Comparison of ENCODE assay signal across 8 cellular contexts in the genomic region with DNA sequence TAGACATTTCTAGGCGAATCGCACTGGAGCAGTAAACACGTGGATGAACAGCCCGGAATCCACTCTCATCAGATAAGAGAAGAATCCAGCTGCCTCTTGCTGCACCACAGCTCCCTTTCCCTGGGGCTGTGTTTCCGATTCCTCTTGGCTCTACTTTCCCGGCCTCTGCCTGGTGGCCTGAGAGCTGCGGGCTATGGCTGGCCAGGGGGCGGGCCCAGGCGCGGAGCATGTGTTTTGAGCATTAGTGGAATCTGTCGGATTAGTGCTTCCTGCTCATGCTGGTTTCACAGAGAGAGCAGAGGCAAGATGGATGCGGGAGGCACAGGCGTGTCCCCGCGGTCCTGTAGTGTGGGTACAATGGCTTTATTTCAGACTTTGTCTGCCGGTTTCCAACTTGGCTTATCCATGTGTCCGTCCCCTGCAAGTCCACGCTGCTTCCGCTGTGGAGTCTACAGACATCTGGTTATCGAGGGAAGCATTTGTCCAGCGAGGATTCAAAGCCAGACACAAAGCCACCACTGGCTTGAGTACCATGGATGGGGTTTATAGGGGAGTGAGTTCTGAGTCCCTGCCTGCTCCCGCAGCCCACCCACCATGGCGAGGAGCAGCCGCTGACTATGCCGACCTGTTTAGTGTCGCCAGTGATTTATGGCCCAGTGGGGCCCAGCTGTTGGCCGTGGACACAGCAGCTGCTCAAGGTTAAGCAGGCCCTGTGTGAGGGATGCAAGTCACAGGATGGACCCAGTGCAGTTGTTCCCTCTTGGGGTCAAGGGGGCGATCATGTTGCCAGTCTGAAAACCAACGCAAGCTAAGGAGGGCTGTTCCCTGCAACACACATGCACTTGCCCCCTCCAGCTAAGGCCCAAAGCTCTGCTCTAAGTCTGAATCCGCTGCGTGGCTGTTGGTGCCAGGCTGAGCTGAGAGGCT. TPM values are rescaled to one million over a fixed set of nuclear protein-coding genes. Genes with fewer than 3 reads are reported as not detected.
DNase-seq lines count a peak whose midpoint lies in the region; ATAC-seq and TF ChIP-seq lines count a peak whose summit lies in the region.

No MANE protein-coding gene starts in this region.

- H3K4me1 Mint-ChIP-seq in stimulated activated memory B cell treated with anti-CD40 and anti-IgM and Interleukin-4, amounts not matched to agents 10 μg/mL and 1 μg/mL and 100 μg/mL, for 72 hours: no peaks in the 10 kb centered on the region

- H3K9me3 Mint-ChIP-seq in stimulated activated memory B cell treated with anti-CD40 and anti-IgM and Interleukin-4, amounts not matched to agents 10 μg/mL and 1 μg/mL and 100 μg/mL, for 72 hours: no peaks in the 10 kb centered on the region

- H3K27me3 ChIP-seq in BE2C (no peaks in the 10 kb centered on the region), neutrophil (no peaks in the 10 kb centered on the region)

- H3K4me1 ChIP-seq in BE2C (peaks cover 12% of the 10 kb centered on the region), neutrophil (ENCODE audit: control insufficient read depth in 1 of 2, insufficient read depth in 1 of 2, low read depth in 1 of 2, low read length in 1 of 2) (peaks cover 33 to 39% of the 10 kb centered on the region in 2 experiments)

- H3K27me3 Mint-ChIP-seq in stimulated activated memory B cell treated with anti-CD40 and anti-IgM and Interleukin-4, amounts not matched to agents 10 μg/mL and 1 μg/mL and 100 μg/mL, for 72 hours: no peaks in the 10 kb centered on the region

- ATAC-seq in stimulated activated memory B cell treated with anti-CD40 and anti-IgM and Interleukin-4, amounts not matched to agents 10 μg/mL and 1 μg/mL and 100 μg/mL, for 72 hours: no peak

- H3K9me3 ChIP-seq in BE2C (no peaks in the 10 kb centered on the region), neutrophil (no peaks in the 10 kb centered on the region)

- no peak for TF ChIP-seq CTCF in BE2C (IDR thresholded peaks at IDR 0.05; ENCODE audit: low read depth, low read length)
- TF ChIP-seq CTCF in neutrophil (IDR thresholded peaks at IDR 0.05): no peak

- no peaks in the 10 kb centered on the region for H3K36me3 Mint-ChIP-seq in stimulated activated memory B cell treated with anti-CD40 and anti-IgM and Interleukin-4, amounts not matched to agents 10 μg/mL and 1 μg/mL and 100 μg/mL, for 72 hours

- peak overlapping the region; percentile 29 for H3K27ac ChIP-seq in neutrophil

- H3K4me3 Mint-ChIP-seq in stimulated activated memory B cell treated with anti-CD40 and anti-IgM and Interleukin-4, amounts not matched to agents 10 μg/mL and 1 μg/mL and 100 μg/mL, for 72 hours: no peak overlapping the region

- H3K4me3 ChIP-seq in BE2C (ENCODE audit: low read depth, low read length) (peak overlapping the region; percentile 32), neutrophil (ENCODE audit: low read depth in 1 of 2, low read length in 1 of 2) (no peak overlapping the region)

- no peak overlapping the region for H3K27ac Mint-ChIP-seq in stimulated activated memory B cell treated with anti-CD40 and anti-IgM and Interleukin-4, amounts not matched to agents 10 μg/mL and 1 μg/mL and 100 μg/mL, for 72 hours

- H3K36me3 ChIP-seq in BE2C: no peaks in the 10 kb centered on the region
- no peaks in the 10 kb centered on the region for H3K36me3 ChIP-seq in neutrophil

- DNase-seq in BE2C: peak; percentile 96
- peak; percentile 57 for DNase-seq in fibroblast of the conjunctiva (ENCODE audit: low read depth)
- no peak for DNase-seq in SW 1271 (lab: John Stamatoyannopoulos, UW)
- DNase-seq in activated T-cell treated with anti-CD3 and anti-CD28 coated beads, Interleukin-2, amount 50 U/mL, for 1 hour: no peak
- DNase-seq in DMS79 (lab: John Stamatoyannopoulos, UW): no peak

TF ChIP-seq in PFSK-1, 5 proteins besides CTCF, POLR2A, EP300 and RAD21:
- TF ChIP-seq, protein P1, sequence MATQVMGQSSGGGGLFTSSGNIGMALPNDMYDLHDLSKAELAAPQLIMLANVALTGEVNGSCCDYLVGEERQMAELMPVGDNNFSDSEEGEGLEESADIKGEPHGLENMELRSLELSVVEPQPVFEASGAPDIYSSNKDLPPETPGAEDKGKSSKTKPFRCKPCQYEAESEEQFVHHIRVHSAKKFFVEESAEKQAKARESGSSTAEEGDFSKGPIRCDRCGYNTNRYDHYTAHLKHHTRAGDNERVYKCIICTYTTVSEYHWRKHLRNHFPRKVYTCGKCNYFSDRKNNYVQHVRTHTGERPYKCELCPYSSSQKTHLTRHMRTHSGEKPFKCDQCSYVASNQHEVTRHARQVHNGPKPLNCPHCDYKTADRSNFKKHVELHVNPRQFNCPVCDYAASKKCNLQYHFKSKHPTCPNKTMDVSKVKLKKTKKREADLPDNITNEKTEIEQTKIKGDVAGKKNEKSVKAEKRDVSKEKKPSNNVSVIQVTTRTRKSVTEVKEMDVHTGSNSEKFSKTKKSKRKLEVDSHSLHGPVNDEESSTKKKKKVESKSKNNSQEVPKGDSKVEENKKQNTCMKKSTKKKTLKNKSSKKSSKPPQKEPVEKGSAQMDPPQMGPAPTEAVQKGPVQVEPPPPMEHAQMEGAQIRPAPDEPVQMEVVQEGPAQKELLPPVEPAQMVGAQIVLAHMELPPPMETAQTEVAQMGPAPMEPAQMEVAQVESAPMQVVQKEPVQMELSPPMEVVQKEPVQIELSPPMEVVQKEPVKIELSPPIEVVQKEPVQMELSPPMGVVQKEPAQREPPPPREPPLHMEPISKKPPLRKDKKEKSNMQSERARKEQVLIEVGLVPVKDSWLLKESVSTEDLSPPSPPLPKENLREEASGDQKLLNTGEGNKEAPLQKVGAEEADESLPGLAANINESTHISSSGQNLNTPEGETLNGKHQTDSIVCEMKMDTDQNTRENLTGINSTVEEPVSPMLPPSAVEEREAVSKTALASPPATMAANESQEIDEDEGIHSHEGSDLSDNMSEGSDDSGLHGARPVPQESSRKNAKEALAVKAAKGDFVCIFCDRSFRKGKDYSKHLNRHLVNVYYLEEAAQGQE (IDR thresholded peaks at IDR 0.05; ENCODE audit: insufficient read depth in 1 of 2, low read depth in 2 of 2, low read length in 2 of 2): peak; percentile 21 to 28; a peak in 1 of 4 replicates
- peak; percentile 58; the same call in 1 of the 2 replicates for TF ChIP-seq TAF1 (IDR thresholded peaks at IDR 0.05; ENCODE audit: borderline replicate concordance, insufficient read depth, low read length)
- TF ChIP-seq POLR2AphosphoS5 (IDR thresholded peaks at IDR 0.05; ENCODE audit: low read depth, low read length): peak; percentile 28; the same call in 1 of the 2 replicates
- peak; percentile 63; the same call in 1 of the 2 replicates for TF ChIP-seq SIN3A (IDR thresholded peaks at IDR 0.05; ENCODE audit: borderline replicate concordance, insufficient read depth, low read length)
- peak; percentile 66 for TF ChIP-seq FOXP2 (optimal IDR thresholded peaks at IDR 0.05; ENCODE audit: borderline replicate concordance, extremely low read depth, extremely low read length, insufficient read depth)

RNA-seq across cellular contexts. Expression of a gene that starts 43.3 kb away (rescaled TPM):
- polyA plus RNA-seq in BE2C (2012; ENCODE audit: insufficient read depth, insufficient read length, low read depth): 84.2 TPM
- 35.6 TPM for polyA plus RNA-seq in PFSK-1 (2012; ENCODE audit: insufficient read length, low read depth)

Comparison
In these comparisons a context has a peak if more than half of its experiments do, and no peak if none do; other contexts are left out.
1. DNase-seq: peak in BE2C (single experiment) and fibroblast of the conjunctiva (single experiment); none in SW 1271 (0 of 2), activated T-cell treated with anti-CD3 and anti-CD28 coated beads, Interleukin-2, amount 50 U/mL, for 1 hour (single experiment) and DMS79 (single experiment).